Comparison of ENCODE assay signal across 22 cellular contexts in genomic region chr13:33140161-33140560, GRCh38.
DNase-seq lines count a peak whose midpoint lies in the region; ATAC-seq and TF ChIP-seq lines count a peak whose summit lies in the region.
"Had no signal": no experiment of that assay in that cellular context is flagged by ENCODE, and none has a peak within 500 bp of the region (broad histone marks: within the 10 kb centered on the region; RNA-seq: fewer than 3 reads in every experiment).

No MANE protein-coding gene starts in this region.

- H2AFZ ChIP-seq in PC-3 (ENCODE audit: low read length) = no peak overlapping the region
- H2AFZ ChIP-seq: GM23338 had no signal

- TF ChIP-seq CTCF in suprapubic skin (IDR thresholded peaks at IDR 0.05) (no peak), PC-3 (conservative IDR thresholded peaks at IDR 0.05; ENCODE audit: low read depth, low read length) (no peak)

- H3K9ac ChIP-seq in PC-3 (ENCODE audit: low read length) = no peak overlapping the region

- H3K27me3 ChIP-seq in suprapubic skin = no peaks in the 10 kb centered on the region
- no peaks in the 10 kb centered on the region for H3K27me3 ChIP-seq in PC-3 (ENCODE audit: low read length)
- H3K27me3 ChIP-seq: cardiac muscle cell, left lung had no signal

- intact Hi-C loops in PC-3 (cut with micrococcal nuclease) = no loop called here

- CTCF ChIA-PET in PC-3 (lab: Charles Lee) = no interaction called here

- H3K27ac ChIP-seq in suprapubic skin (peak overlapping the region; percentile 9), PC-3 (ENCODE audit: low read length) (no peak overlapping the region)
- H3K27ac ChIP-seq: cardiac muscle cell, left lung, RWPE1, VCaP had no signal

- no peak for TF ChIP-seq POLR2A in suprapubic skin (IDR thresholded peaks at IDR 0.05)

- BruUV-seq in PC-3 (replicated peaks; lab: Mats Ljungman, UMichigan) = no TSS peak

- no peaks in the 10 kb centered on the region for H3F3A ChIP-seq in PC-3 (ENCODE audit: low read length, unreplicated experiment)

- no peaks in the 10 kb centered on the region for H3K9me2 ChIP-seq in PC-3 (replicated peaks; ENCODE audit: low read length)

- no peak for TF ChIP-seq EP300 in suprapubic skin (IDR thresholded peaks at IDR 0.05)

- H3K79me2 ChIP-seq in PC-3 (ENCODE audit: low read length) = no peaks in the 10 kb centered on the region

- no peaks in the 10 kb centered on the region for H4K20me1 ChIP-seq in PC-3 (ENCODE audit: low read length)

- POLR2A ChIA-PET in PC-3 (lab: Charles Lee; ENCODE audit: unreplicated experiment) = no interaction called here

- ATAC-seq in SK-N-SH treated with all-trans-retinoic acid at 6 μM for 48 hours = no peak; the same call in 2 of the 3 replicates
- ATAC-seq in PC-3 = no peak
- no peak for ATAC-seq in GM21825 (IDR thresholded peaks at IDR 0.05; ENCODE audit: unreplicated experiment)
- ATAC-seq: CD8-positive, alpha-beta T cell; GM23338; K562; left lung; naive thymus-derived CD8-positive, alpha-beta T cell had no signal

- no peak overlapping the region for H3K4me3 ChIP-seq in suprapubic skin
- no peak overlapping the region for H3K4me3 ChIP-seq in PC-3 (ENCODE audit: low read length)
- H3K4me3 ChIP-seq: cardiac muscle cell, GM23338, K562, left lung had no signal

- H3K9me3 ChIP-seq in suprapubic skin (no peaks in the 10 kb centered on the region), PC-3 (ENCODE audit: low read length) (no peaks in the 10 kb centered on the region)
- H3K9me3 ChIP-seq: left lung had no signal

- H3K4me1 ChIP-seq in suprapubic skin (peaks cover 11% of the 10 kb centered on the region), PC-3 (ENCODE audit: insufficient read depth, low read length) (no peaks in the 10 kb centered on the region)

- 73% methylated on average over 1 of the region's 1 CpG for WGBS in suprapubic skin

- H3K36me3 ChIP-seq in suprapubic skin = peaks cover 10% of the 10 kb centered on the region
- H3K36me3 ChIP-seq in PC-3 (ENCODE audit: low read depth, low read length) = peaks cover 7% of the 10 kb centered on the region

- H3K4me2 ChIP-seq in PC-3 (ENCODE audit: low read length) = no peak overlapping the region
- H3K4me2 ChIP-seq: GM23338 had no signal

- DNase-seq in NCI-H2171 treated with DMSO at 0.1 percent for 48 hours (lab: John Stamatoyannopoulos, UW) = peak; percentile 5
- DNase-seq in NCI-H2171 (lab: John Stamatoyannopoulos, UW) = no peak
- DNase-seq in left kidney (ENCODE audit: low read depth, low spot score) = peak; percentile 32
- DNase-seq in suprapubic skin (ENCODE audit: low spot score in 2 of 2) = no peak
- no peak for DNase-seq in T-helper 2 cell
- DNase-seq in PC-3 = no peak
- DNase-seq: activated CD4-positive, alpha-beta T cell treated with anti-CD3 and anti-CD28 coated beads, Interleukin-2, amount 10 ng/mL, durations not matched to agents 24 days and 14 days; activated naive CD4-positive, alpha-beta T cell treated with anti-CD3 and anti-CD28 coated beads, Interleukin-2, amount 50 U/mL, for 16 hours; CD8-positive, alpha-beta T cell; dermis blood vessel endothelial cell; left lung; MM.1S; naive thymus-derived CD8-positive, alpha-beta T cell; NCI-H1436 treated with DMSO at 0.1 percent for 48 hours; trophoblast cell had no signal

TF ChIP-seq in SK-N-SH treated with all-trans-retinoic acid at 6 μM for 48 hours, 23 proteins besides CTCF, POLR2A, EP300 and RAD21:
- TF ChIP-seq CREB5 (CRISPR knock-in tag; IDR thresholded peaks at IDR 0.05; ENCODE audit: low read depth) (no peak), TSHZ2 (CRISPR knock-in tag; IDR thresholded peaks at IDR 0.05) (peak; percentile 57; the same call in 1 of the 2 replicates)

Comparison
In these comparisons a context has a peak if more than half of its experiments do, and no peak if none do; other contexts are left out.
1. DNase-seq: peak in NCI-H2171 treated with DMSO at 0.1 percent for 48 hours (single experiment) and left kidney (single experiment); none in NCI-H2171 (single experiment), suprapubic skin (0 of 2), T-helper 2 cell (0 of 5) and PC-3 (single experiment).